Comparison of ENCODE assay signal across 22 cellular contexts in the genomic region with DNA sequence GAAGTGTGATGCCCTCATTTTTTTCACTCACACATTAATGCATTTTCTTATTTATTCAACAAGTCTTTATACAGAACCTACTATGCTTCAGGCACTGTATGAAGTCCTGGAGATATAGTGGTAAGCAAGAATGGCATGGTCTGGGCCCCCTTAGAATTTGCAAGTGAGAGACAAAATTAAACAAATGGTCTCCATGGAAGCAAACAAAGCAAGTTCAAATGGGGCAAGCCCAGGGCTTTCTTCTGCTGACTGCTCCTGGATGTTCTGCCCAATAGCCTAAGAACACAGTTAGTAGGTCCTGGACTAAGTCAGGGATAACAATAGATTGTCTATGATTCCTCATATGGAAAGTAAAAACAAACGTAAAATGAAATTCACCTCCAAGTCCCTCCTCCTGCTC.
"Had no signal": no experiment of that assay in that cellular context is flagged by ENCODE, and none has a peak within 500 bp of the region (broad histone marks: within the 10 kb centered on the region; RNA-seq: fewer than 3 reads in every experiment).

No MANE protein-coding gene starts in this region.

- H3K4me3 Mint-ChIP-seq: memory B cell; naive thymus-derived CD4-positive, alpha-beta T cell; nephron; neural progenitor cell; stimulated activated naive CD8-positive, alpha-beta T cell treated with anti-CD3 and anti-CD28 coated beads, Interleukin-15, amount 100 ng/mL, for 72 hours had no signal

- H3K4me1 Mint-ChIP-seq: memory B cell, nephron had no signal

- H3K4me3 ChIP-seq: coronary artery, esophagus squamous epithelium, lung, neural progenitor cell, prostate gland, skin epidermis, spleen, thyroid gland had no signal

- H3K4me2 ChIP-seq: neural progenitor cell had no signal

- H3K27ac Mint-ChIP-seq: memory B cell; naive thymus-derived CD4-positive, alpha-beta T cell; nephron; neural progenitor cell; stimulated activated naive CD8-positive, alpha-beta T cell treated with anti-CD3 and anti-CD28 coated beads, Interleukin-15, amount 100 ng/mL, for 72 hours had no signal

- DNase-seq: dermis blood vessel endothelial cell; effector memory CD4-positive, alpha-beta T cell; erythroblast; esophagus squamous epithelium; foreskin melanocyte; midbrain; naive thymus-derived CD4-positive, alpha-beta T cell; right cardiac atrium; spleen; stimulated activated CD4-positive, alpha-beta T cell treated with anti-CD3 and anti-CD28 coated beads, Interleukin-4, amount 100 ng/mL, for 4 hours; stimulated activated naive CD4-positive, alpha-beta T cell; stimulated activated naive CD8-positive, alpha-beta T cell treated with anti-CD3 and anti-CD28 coated beads, Interleukin-15, amount 100 ng/mL, for 72 hours; thyroid gland; trophoblast cell had no signal

- H3K9ac ChIP-seq: neural progenitor cell, parathyroid adenoma had no signal

- H3K36me3 ChIP-seq: esophagus squamous epithelium, neural progenitor cell, prostate gland, spleen, thyroid gland had no signal

- H3K9me3 ChIP-seq: esophagus squamous epithelium, prostate gland, thyroid gland had no signal

- H2AFZ ChIP-seq: neural progenitor cell, parathyroid adenoma had no signal

- ATAC-seq: naive thymus-derived CD4-positive, alpha-beta T cell; right cardiac atrium; stimulated activated naive CD8-positive, alpha-beta T cell treated with anti-CD3 and anti-CD28 coated beads, Interleukin-15, amount 100 ng/mL, for 72 hours had no signal

- H3K27me3 ChIP-seq: neural progenitor cell, thyroid gland had no signal

- H3K27ac ChIP-seq: coronary artery, esophagus squamous epithelium, neural progenitor cell, parathyroid adenoma, prostate gland, skin epidermis, spleen, thyroid gland had no signal

- H3K9me3 Mint-ChIP-seq: stimulated activated naive CD8-positive, alpha-beta T cell treated with anti-CD3 and anti-CD28 coated beads, Interleukin-15, amount 100 ng/mL, for 72 hours had no signal

- H3K36me3 Mint-ChIP-seq: neural progenitor cell had no signal

- H3K4me1 ChIP-seq: esophagus squamous epithelium, neural progenitor cell, parathyroid adenoma, prostate gland, spleen, thyroid gland had no signal
